In the genomic region with DNA sequence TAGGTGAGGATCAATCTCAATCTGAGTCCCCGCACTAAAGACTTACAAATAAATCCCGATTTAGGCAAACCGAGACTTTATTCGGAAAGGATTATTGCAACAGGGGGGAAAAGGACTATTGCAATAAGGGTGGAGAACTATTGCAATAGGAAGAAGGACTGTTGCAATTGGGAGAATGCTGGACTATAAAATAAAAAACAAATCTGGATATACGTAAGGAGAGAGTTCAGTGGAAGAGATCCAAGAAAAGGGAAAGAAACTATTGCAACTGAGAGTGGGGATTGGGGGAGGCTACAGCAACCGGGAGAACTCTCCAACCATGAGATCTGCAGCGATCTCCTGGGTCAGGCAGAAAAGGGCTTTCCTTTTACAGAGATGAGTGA, we compare ENCODE assay signal across 8 cellular contexts. TPM values are rescaled to one million over a fixed set of nuclear protein-coding genes. Genes with fewer than 3 reads are reported as not detected.
DNase-seq lines count a peak whose midpoint lies in the region; ATAC-seq, FAIRE-seq and TF ChIP-seq lines count a peak whose summit lies in the region.

No MANE protein-coding gene starts in this region.

- no peak for FAIRE-seq in H1 (lab: Jason Lieb, UNC)

- no peaks in the 10 kb centered on the region for H3K9me2 ChIP-seq in Loucy (replicated peaks; ENCODE audit: low read depth, low read length)

- no peaks in the 10 kb centered on the region for H3K9me3 ChIP-seq in Loucy (ENCODE audit: insufficient read depth, low read depth, low read length)
- H3K9me3 ChIP-seq in H1 (ENCODE audit: insufficient read depth in 2 of 2, low read depth in 1 of 2, low read length in 1 of 2) = no peaks in the 10 kb centered on the region

- H3K36me3 ChIP-seq in Loucy (ENCODE audit: insufficient read depth, low read length) (no peaks in the 10 kb centered on the region), H1 (ENCODE audit: control insufficient read depth in 2 of 4, insufficient read depth in 4 of 4, low read length in 3 of 4) (no peaks in the 10 kb centered on the region)

- H4K20me1 ChIP-seq in Loucy (ENCODE audit: insufficient read depth, low read length, poor library complexity, severe bottlenecking) (peaks cover 6% of the 10 kb centered on the region), H1 (replicated peaks in 1 of 2; ENCODE audit: control insufficient read depth in 1 of 2, insufficient read depth in 2 of 2, low read length in 2 of 2) (peaks cover 0 to 3% of the 10 kb centered on the region in 2 experiments)

- H3K4me3 ChIP-seq in Loucy (ENCODE audit: low read length, poor library complexity, severe bottlenecking) (peak overlapping the region; percentile 89), H1 (ENCODE audit: extremely low read depth in 1 of 4, insufficient read depth in 2 of 4, low read depth in 3 of 4, low read length in 4 of 4) (peak overlapping the region in 3 of 4 experiments; percentile 15 to 83 (median 82); a peak in 7 of 8 replicates)

- no peaks in the 10 kb centered on the region for H3F3A ChIP-seq in Loucy (ENCODE audit: low read depth)

- no peak overlapping the region for H4K91ac ChIP-seq in H1 (replicated peaks; ENCODE audit: insufficient read length, low read length)

- no peak for TF ChIP-seq EP300 in H1 (IDR thresholded peaks at IDR 0.05; ENCODE audit: borderline replicate concordance in 1 of 2, low read depth in 2 of 2, low read length in 2 of 2)

- H3K79me2 ChIP-seq in Loucy (ENCODE audit: insufficient read depth, low read length) = peaks cover 25% of the 10 kb centered on the region
- H3K79me2 ChIP-seq in H1 (ENCODE audit: control insufficient read depth in 1 of 2, insufficient read depth in 2 of 2, low read length in 2 of 2) = peaks cover 0 to 32% of the 10 kb centered on the region in 2 experiments; a peak in 2 of 4 replicates

- H2BK5ac ChIP-seq in H1 (ENCODE audit: low read depth, low read length) = no peak overlapping the region

- no peaks in the 10 kb centered on the region; the same call in 1 of the 2 replicates for H3K79me1 ChIP-seq in H1 (ENCODE audit: low read depth, low read length)

- H2AFZ ChIP-seq in Loucy (ENCODE audit: low read length) = peak overlapping the region; percentile 100
- H2AFZ ChIP-seq in H1 (ENCODE audit: low read length) = no peak overlapping the region

- H3K23me2 ChIP-seq in H1 (ENCODE audit: low read depth, low read length) = peaks cover 3% of the 10 kb centered on the region

- WGBS in H1 (ENCODE audit: extremely low coverage in 1 of 2, insufficient coverage in 1 of 2, insufficient read length in 1 of 2, insufficient replicate concordance in 2 of 2, low coverage in 1 of 2, low lambda C conversion rate in 2 of 2, missing lambda C conversion rate in 1 of 2), 2 experiments = 74% methylated on average over 7 of the region's 7 CpGs; no CpG with 5 or more reads in 1 of the 2 experiments

- H3K9ac ChIP-seq in Loucy (ENCODE audit: low read depth, low read length, poor library complexity, severe bottlenecking) (peak overlapping the region; percentile 90), H1 (replicated peaks in 1 of 4; ENCODE audit: extremely low read depth in 1 of 4, low read depth in 3 of 4, low read length in 3 of 4) (peak overlapping the region in 3 of 4 experiments; percentile 36 to 66 (median 40); a peak in 6 of 7 replicates)

- no peaks in the 10 kb centered on the region for H3K27me3 ChIP-seq in Loucy (ENCODE audit: insufficient read depth, low read length, poor library complexity, severe bottlenecking)
- H3K27me3 ChIP-seq in H1 (replicated peaks in 1 of 4; ENCODE audit: control insufficient read depth in 3 of 4, extremely low read depth in 1 of 4, insufficient read depth in 3 of 4, low read length in 3 of 4) = no peaks in the 10 kb centered on the region

- H2AK5ac ChIP-seq in H1 (ENCODE audit: low read depth, low read length) = no peak overlapping the region

- peak overlapping the region; percentile 43; the same call in 1 of the 2 replicates for H3K18ac ChIP-seq in H1 (ENCODE audit: extremely low read depth, low read length)

- CTCF ChIA-PET in H1 (lab: Charles Lee; ENCODE audit: partially characterized antibody) = interaction anchor here (1.4 to 7.5 kb wide), 2 partner anchors 12 to 122 kb away, joined by 3 to 58 read pairs; partner anchors contain the start of gene ATAD2B

- H2BK15ac ChIP-seq in H1 (ENCODE audit: low read length) = no peak overlapping the region

- no peak for TF ChIP-seq POLR2A in H1 (IDR thresholded peaks at IDR 0.05; ENCODE audit: control extremely low read depth in 1 of 2, low read depth in 2 of 2, low read length in 2 of 2)

- no peak overlapping the region for H3K14ac ChIP-seq in H1 (ENCODE audit: insufficient read length)

- no peak overlapping the region for H3K23ac ChIP-seq in H1 (ENCODE audit: insufficient read length)

- TF ChIP-seq CTCF in Loucy (conservative IDR thresholded peaks at IDR 0.05; ENCODE audit: low read length) = no peak
- TF ChIP-seq CTCF in H1 (IDR thresholded peaks at IDR 0.05; ENCODE audit: control extremely low read depth in 1 of 3, insufficient read depth in 1 of 3, low read depth in 1 of 3, low read length in 3 of 3) = no peak
- no peak for TF ChIP-seq CTCF in omental fat pad (IDR thresholded peaks at IDR 0.05)

- peak; percentile 21 for DNase-seq in CD1c-positive myeloid dendritic cell (ENCODE audit: extremely low spot score)
- DNase-seq in H1 (ENCODE audit: low read depth in 1 of 2, low spot score in 2 of 2) = no peak
- DNase-seq in omental fat pad (ENCODE audit: low spot score) = no peak
- no peak for DNase-seq in NCI-H2227 (lab: John Stamatoyannopoulos, UW; ENCODE audit: unreplicated experiment)
- no peak for DNase-seq in NOMO-1 (lab: John Stamatoyannopoulos, UW; ENCODE audit: unreplicated experiment in 2 of 2)

- H4K5ac ChIP-seq in H1 (ENCODE audit: insufficient read length, low read depth, low read length) = no peak overlapping the region

- no peak overlapping the region for H2BK20ac ChIP-seq in H1 (ENCODE audit: low read length)

- ATAC-seq in omental fat pad (ENCODE audit: low FRiP score) = peak; percentile 5
- ATAC-seq in GM21360 (IDR thresholded peaks at IDR 0.05; ENCODE audit: unreplicated experiment) = no peak
- no peak for ATAC-seq in HG02798 (IDR thresholded peaks at IDR 0.05; ENCODE audit: poor library complexity, unreplicated experiment)

- H3K4me2 ChIP-seq in Loucy (ENCODE audit: low read depth, low read length, poor library complexity, severe bottlenecking) (peak overlapping the region; percentile 74), H1 (ENCODE audit: insufficient read depth in 1 of 2, low read depth in 2 of 2, low read length in 2 of 2) (peak overlapping the region; percentile 91 to 92)

- no peak overlapping the region for H3K56ac ChIP-seq in H1 (replicated peaks; ENCODE audit: insufficient read length, low read depth, low read length)

- TF ChIP-seq RAD21 in H1 (IDR thresholded peaks at IDR 0.05 in 1 of 2, conservative IDR thresholded peaks at IDR 0.05 in 1 of 2; ENCODE audit: low read depth in 2 of 2, low read length in 2 of 2) = no peak

- H3K27ac ChIP-seq in H1 (ENCODE audit: low read depth, low read length) = no peak overlapping the region

- no peak overlapping the region for H2BK12ac ChIP-seq in H1 (ENCODE audit: low read depth, low read length)

- H2BK120ac ChIP-seq in H1 (replicated peaks; ENCODE audit: low read depth, low read length) = no peak overlapping the region

- peak overlapping the region; percentile 100; the same call in 1 of the 2 replicates for H4K8ac ChIP-seq in H1 (ENCODE audit: extremely low read depth, insufficient read depth, low read length)

- H3K4me1 ChIP-seq in Loucy (ENCODE audit: insufficient read depth, low read length, poor library complexity, severe bottlenecking) (peaks cover 19% of the 10 kb centered on the region), H1 (replicated peaks in 1 of 4; ENCODE audit: control insufficient read depth in 3 of 4, insufficient read depth in 4 of 4, low read length in 3 of 4) (peaks cover 2 to 6% (median 4%) of the 10 kb centered on the region in 4 experiments; a peak in 5 of 7 replicates)

- H3K4ac ChIP-seq in H1 (replicated peaks; ENCODE audit: insufficient read length, low read depth, low read length) = no peak overlapping the region

- POLR2A ChIA-PET in H1 (lab: Charles Lee; ENCODE audit: partially characterized antibody) = interaction anchor here (0.7 to 12.6 kb wide), 7 partner anchors 12 to 145 kb away, joined by 3 to 130 read pairs (median 4); partner anchors contain the start of genes ATAD2B, MFSD2B and TP53I3

TF ChIP-seq in H1, 55 proteins besides CTCF, POLR2A, EP300 and RAD21 (continues in another document):
- TF ChIP-seq, protein P1, sequence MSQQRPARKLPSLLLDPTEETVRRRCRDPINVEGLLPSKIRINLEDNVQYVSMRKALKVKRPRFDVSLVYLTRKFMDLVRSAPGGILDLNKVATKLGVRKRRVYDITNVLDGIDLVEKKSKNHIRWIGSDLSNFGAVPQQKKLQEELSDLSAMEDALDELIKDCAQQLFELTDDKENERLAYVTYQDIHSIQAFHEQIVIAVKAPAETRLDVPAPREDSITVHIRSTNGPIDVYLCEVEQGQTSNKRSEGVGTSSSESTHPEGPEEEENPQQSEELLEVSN (IDR thresholded peaks at IDR 0.05) = no peak
- no peak for TF ChIP-seq ASH2L (IDR thresholded peaks at IDR 0.05; ENCODE audit: low read length)
- TF ChIP-seq BACH1 (IDR thresholded peaks at IDR 0.05; ENCODE audit: low read length) = no peak
- TF ChIP-seq KDM5A (IDR thresholded peaks at IDR 0.05; ENCODE audit: low read length) = no peak
- no peak for TF ChIP-seq CTBP2 (IDR thresholded peaks at IDR 0.05; ENCODE audit: borderline replicate concordance, insufficient read depth, insufficient read length, low read length)

RNA-seq across cellular contexts. Expression of gene UBXN2A, which starts 1.2 kb away (rescaled TPM):
- total RNA-seq in H1 (2021; fragmentation: NEBNext Ultra II Directional; extraction: Animal tissue kit (Norgen Biotek cat#: 25700)) = 19.0 and 20.4 TPM in 2 replicates
- polyA plus RNA-seq in H1 (2011; rRNA removed) = 2.6 and 3.6 TPM in 2 replicates
- 5.1 TPM for polyA plus RNA-seq in H1 (2011; cell fraction: cytosol; rRNA removed)
- polyA plus RNA-seq in H1 (2011; cell fraction: nucleus; rRNA removed) = 2.7 TPM
- polyA plus RNA-seq in H1 (2012, experiment 1 of 2) = 4.6 to 14.6 TPM (median 7.5 TPM) in 4 replicates
- polyA plus RNA-seq in H1 (2012, experiment 2 of 2) = 2.0 TPM
- 13.9 TPM for polyA plus RNA-seq in H1 (2013, experiment 1 of 2)
- 13.7 TPM for polyA plus RNA-seq in H1 (2013, experiment 2 of 2)
- polyA minus RNA-seq in H1 (2011; rRNA and poly(A)+ RNA removed) = 4.2 and 5.1 TPM in 2 replicates
- polyA minus RNA-seq in H1 (2011; cell fraction: cytosol; rRNA and poly(A)+ RNA removed) = 4.6 TPM
- polyA minus RNA-seq in H1 (2011; cell fraction: nucleus; rRNA and poly(A)+ RNA removed) = 15.5 TPM
- 10 to 100 TPM in 3 of 4 donors, 1 to 10 TPM in 1; 8.4 to 16.1 (median 13.5) TPM for total RNA-seq in omental fat pad

RNA-seq across cellular contexts. Expression of gene ATAD2B, which starts 12.1 kb away (rescaled TPM):
- 15.3 and 16.1 TPM in 2 replicates for total RNA-seq in H1 (2021; fragmentation: NEBNext Ultra II Directional; extraction: Animal tissue kit (Norgen Biotek cat#: 25700))
- 2.7 and 3.4 TPM in 2 replicates for polyA plus RNA-seq in H1 (2011; rRNA removed)
- 3.7 TPM for polyA plus RNA-seq in H1 (2011; cell fraction: cytosol; rRNA removed)
- 5.3 TPM for polyA plus RNA-seq in H1 (2011; cell fraction: nucleus; rRNA removed)
- 2.6 to 5.3 TPM (median 4.3 TPM) in 4 replicates for polyA plus RNA-seq in H1 (2012, experiment 1 of 2)
- polyA plus RNA-seq in H1 (2012, experiment 2 of 2) = 0.42 TPM
- polyA plus RNA-seq in H1 (2013, experiment 1 of 2) = 4.7 TPM
- 4.0 TPM for polyA plus RNA-seq in H1 (2013, experiment 2 of 2)
- polyA minus RNA-seq in H1 (2011; rRNA and poly(A)+ RNA removed) = 12.9 and 15.0 TPM in 2 replicates
- polyA minus RNA-seq in H1 (2011; cell fraction: cytosol; rRNA and poly(A)+ RNA removed) = 7.2 TPM
- polyA minus RNA-seq in H1 (2011; cell fraction: nucleus; rRNA and poly(A)+ RNA removed) = 38.5 TPM
- 10 to 100 TPM; 17.1 to 45.4 (median 22.9) TPM for total RNA-seq in omental fat pad
